ENCODE assay signal across 8 cellular contexts in the genomic region with DNA sequence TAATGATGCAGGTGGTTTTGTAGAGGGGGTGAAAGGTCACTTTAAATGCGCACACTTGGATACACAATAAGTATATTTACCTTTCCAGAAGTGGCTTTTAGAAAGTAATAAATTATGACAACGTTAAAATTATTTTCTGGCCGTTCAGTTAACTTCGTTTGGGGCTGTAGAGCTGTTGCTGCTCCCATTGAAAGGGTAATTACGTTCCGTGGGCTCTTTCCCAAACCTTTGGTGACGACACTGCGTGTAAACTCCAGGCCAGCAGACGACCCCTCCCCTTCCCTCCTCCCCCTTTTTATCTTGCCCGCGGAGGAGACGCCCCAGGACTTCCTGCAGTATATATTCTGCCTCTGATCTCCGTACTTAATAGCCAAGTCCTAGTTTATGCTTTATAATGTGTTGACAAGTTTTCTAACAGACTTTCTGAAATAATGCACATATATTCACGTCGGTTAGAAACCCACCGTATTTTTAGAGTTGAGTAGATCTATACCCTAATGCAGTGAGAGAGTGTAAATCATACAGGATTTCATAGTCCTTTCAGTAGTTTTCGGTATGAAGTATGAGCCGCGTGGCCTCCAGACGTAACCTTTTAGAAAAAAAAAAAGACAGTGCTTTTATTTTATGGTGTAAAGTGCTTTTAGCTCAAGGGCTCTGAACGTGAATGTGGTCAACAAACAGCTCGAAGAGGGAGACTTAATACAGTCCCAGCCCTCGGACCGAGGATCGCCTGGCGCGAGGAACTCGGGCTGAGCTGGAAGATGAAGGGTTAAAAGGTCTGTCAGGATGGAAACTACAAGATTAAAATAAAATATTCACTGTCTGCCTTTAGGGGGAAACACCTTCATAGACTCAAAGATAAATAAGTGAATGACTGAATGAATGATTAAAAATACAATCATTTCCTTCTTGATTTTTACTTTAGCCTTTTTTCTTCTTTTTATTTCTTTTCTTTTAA. TPM values are rescaled to one million over a fixed set of nuclear protein-coding genes. Genes with fewer than 3 reads are reported as not detected.
DNase-seq lines count a peak whose midpoint lies in the region; ATAC-seq and TF ChIP-seq lines count a peak whose summit lies in the region.

No MANE protein-coding gene starts in this region.

- H3K4me3 ChIP-seq in dorsolateral prefrontal cortex (peak overlapping the region in 57 of 59 donors; percentile 12 to 91 (median 74)), rectal smooth muscle tissue (ENCODE audit: low read length) (peak overlapping the region; percentile 60), breast epithelium (peak overlapping the region in 1 of 3 donors; percentile 29), gastroesophageal sphincter (peak overlapping the region in 1 of 2 donors; percentile 16)

- TF ChIP-seq CTCF in dorsolateral prefrontal cortex (IDR thresholded peaks at IDR 0.05 in 54 of 56, conservative IDR thresholded peaks at IDR 0.05 in 2 of 56; ENCODE audit: low read depth in 1 of 56, partially characterized antibody in 56 of 56) (no peak), breast epithelium (IDR thresholded peaks at IDR 0.05) (no peak), gastroesophageal sphincter (IDR thresholded peaks at IDR 0.05) (no peak)

- H3K4me1 ChIP-seq in rectal smooth muscle tissue (ENCODE audit: control insufficient read depth, insufficient read depth, low read length) (no peaks in the 10 kb centered on the region), breast epithelium (no peaks in the 10 kb centered on the region), gastroesophageal sphincter (peaks cover 0 to 51% (median 17%) of the 10 kb centered on the region in 3 donors)

- DNase-seq in NCI-H82 (lab: John Stamatoyannopoulos, UW), result peak; percentile 44
- DNase-seq in NCI-H82 treated with DMSO at 0.1 percent for 48 hours (lab: John Stamatoyannopoulos, UW; ENCODE audit: unreplicated experiment), result no peak
- DNase-seq in NCI-H2227 (lab: John Stamatoyannopoulos, UW; ENCODE audit: unreplicated experiment), result peak; percentile 79
- no peak for DNase-seq in dorsolateral prefrontal cortex
- no peak for DNase-seq in medulla oblongata (ENCODE audit: extremely low spot score)
- no peak for DNase-seq in breast epithelium (ENCODE audit: low spot score in 2 of 2)

- H3K36me3 ChIP-seq in rectal smooth muscle tissue (ENCODE audit: control insufficient read depth, insufficient read depth, low read length) (no peaks in the 10 kb centered on the region), breast epithelium (no peaks in the 10 kb centered on the region), gastroesophageal sphincter (no peaks in the 10 kb centered on the region)

- TF ChIP-seq POLR2A in breast epithelium (IDR thresholded peaks at IDR 0.05) (no peak), gastroesophageal sphincter (IDR thresholded peaks at IDR 0.05) (no peak)

- H3K27ac ChIP-seq in dorsolateral prefrontal cortex, result peak overlapping the region in 52 of 59 donors; percentile 13 to 89 (median 69)
- no peak overlapping the region for H3K27ac ChIP-seq in rectal smooth muscle tissue (ENCODE audit: low read depth, low read length)
- H3K27ac ChIP-seq in breast epithelium, result no peak overlapping the region
- no peak overlapping the region for H3K27ac ChIP-seq in gastroesophageal sphincter

- no peak overlapping the region for H3K9ac ChIP-seq in rectal smooth muscle tissue (ENCODE audit: low read length)

- intact Hi-C loops in dorsolateral prefrontal cortex (cut with DNase I), result loop anchor here (10.0 kb wide), 1 partner anchor 1792 kb away; no protein-coding TSS in a partner anchor
- intact Hi-C loops in breast epithelium (cut with DNase I; ENCODE audit: low total_unique reads), result no loop called here

- H3K27me3 ChIP-seq in dorsolateral prefrontal cortex (peaks cover 0 to 49% (median 8%) of the 10 kb centered on the region in 45 donors), rectal smooth muscle tissue (ENCODE audit: control insufficient read depth, insufficient read depth, low read length) (no peaks in the 10 kb centered on the region), breast epithelium (peaks cover 0 to 7% of the 10 kb centered on the region in 2 donors), gastroesophageal sphincter (peaks cover 88% of the 10 kb centered on the region)

- no peak for ATAC-seq in gastroesophageal sphincter

- TF ChIP-seq EP300 in gastroesophageal sphincter (IDR thresholded peaks at IDR 0.05), result no peak

- 20 to 26% methylated on average over 24 to 28 of the region's 28 CpGs for WGBS in gastroesophageal sphincter (ENCODE audit: low coverage in 1 of 2), 2 donors

- H3K9me3 ChIP-seq in breast epithelium (no peaks in the 10 kb centered on the region), gastroesophageal sphincter (no peaks in the 10 kb centered on the region)

RNA-seq across cellular contexts. Expression of gene BCL11A, which starts 3.8 kb away (rescaled TPM):
- total RNA-seq in dorsolateral prefrontal cortex (100 to 1,000 TPM in 76 of 120 experiments, 10 to 100 TPM in 44; 33.4 to 157 (median 108) TPM), breast epithelium (10 to 100 TPM in 1 of 3 donors, 1 to 10 TPM in 1, under 1 TPM in 1; 0.64 to 13.5 (median 6.2) TPM), gastroesophageal sphincter (10 to 100 TPM in 1 of 4 donors, 1 to 10 TPM in 3; 3.6 to 10.6 (median 8.1) TPM)

Comparison
In these comparisons a context has a peak if more than half of its experiments do, and no peak if none do; other contexts are left out.
1. DNase-seq: peak in NCI-H82 (single experiment) and NCI-H2227 (single experiment); none in NCI-H82 treated with DMSO at 0.1 percent for 48 hours (single experiment), dorsolateral prefrontal cortex (0 of 10), medulla oblongata (single experiment) and breast epithelium (0 of 2).
2. H3K27ac ChIP-seq: peak in dorsolateral prefrontal cortex (52 of 59); none in rectal smooth muscle tissue (single experiment), breast epithelium (0 of 2) and gastroesophageal sphincter (0 of 4).